Comparison of ENCODE assay signal across 27 cellular contexts in genomic region chr19:5910638-5910907, GRCh38. TPM values are rescaled to one million over a fixed set of nuclear protein-coding genes. Genes with fewer than 3 reads are reported as not detected.
A peak's percentile ranks its signal among the peaks of the same experiment; 100 is the strongest.
DNase-seq lines count a peak whose midpoint lies in the region; ATAC-seq and TF ChIP-seq lines count a peak whose summit lies in the region.
"Had no signal": no experiment of that assay in that cellular context is flagged by ENCODE, and none has a peak within 500 bp of the region (broad histone marks: within the 10 kb centered on the region; RNA-seq: fewer than 3 reads in every experiment).

No MANE protein-coding gene starts in this region.

- H3K4me3 ChIP-seq in RWPE2 (ENCODE audit: severe bottlenecking) (no peak overlapping the region), mesodermal cell (ENCODE audit: extremely low read depth, insufficient read depth, low read length, poor library complexity, severe bottlenecking) (no peak overlapping the region), left lung (no peak overlapping the region)
- H3K4me3 ChIP-seq: A549; BLaER1 treated with 17β-estradiol and CSF1 and Interleukin-3, amounts not matched to agents 10 nM and 100 nM; K562; SJSA1 had no signal

- H3K36me3 ChIP-seq in RWPE2 (ENCODE audit: low read depth), result no peaks in the 10 kb centered on the region
- H3K36me3 ChIP-seq in mesodermal cell (ENCODE audit: control insufficient read depth, insufficient read depth, low read length), result peaks cover 17% of the 10 kb centered on the region
- H3K36me3 ChIP-seq in left lung, result peaks cover 0 to 41% of the 10 kb centered on the region in 2 donors

- ATAC-seq in RWPE2 (ENCODE audit: low read depth), result no peak
- ATAC-seq in left lung, result no peak
- ATAC-seq: A549, K562, Right ventricle myocardium inferior had no signal

- no peaks in the 10 kb centered on the region for H3K27me3 ChIP-seq in RWPE2 (ENCODE audit: insufficient read depth, poor library complexity, severe bottlenecking)
- H3K27me3 ChIP-seq in left lung, result no peaks in the 10 kb centered on the region
- H3K27me3 ChIP-seq: BLaER1 treated with 17β-estradiol and CSF1 and Interleukin-3, amounts not matched to agents 10 nM and 100 nM; SJSA1 had no signal

- no peaks in the 10 kb centered on the region for H3K9me3 ChIP-seq in RWPE2 (ENCODE audit: severe bottlenecking)
- no peaks in the 10 kb centered on the region for H3K9me3 ChIP-seq in mesodermal cell (ENCODE audit: control insufficient read depth, low read length)
- H3K9me3 ChIP-seq in left lung, result no peaks in the 10 kb centered on the region
- H3K9me3 ChIP-seq: A549; BLaER1 treated with 17β-estradiol and CSF1 and Interleukin-3, amounts not matched to agents 10 nM and 100 nM; SJSA1 had no signal

- H3K4me1 ChIP-seq in RWPE2 (ENCODE audit: insufficient read depth, poor library complexity, severe bottlenecking), result peaks cover 22% of the 10 kb centered on the region
- no peaks in the 10 kb centered on the region for H3K4me1 ChIP-seq in mesodermal cell (ENCODE audit: control insufficient read depth, insufficient read depth, low read length, poor library complexity, severe bottlenecking)
- H3K4me1 ChIP-seq in left lung, result peaks cover 6 to 9% of the 10 kb centered on the region in 2 donors

- H3K27ac ChIP-seq in RWPE2 (ENCODE audit: poor library complexity, severe bottlenecking) (peak overlapping the region; percentile 45), caudate nucleus (ENCODE audit: low read depth, low read length) (peak overlapping the region; percentile 88), mesodermal cell (ENCODE audit: low read depth, low read length, severe bottlenecking) (peak overlapping the region; percentile 7), substantia nigra (ENCODE audit: low read depth, low read length, poor library complexity, severe bottlenecking) (peak overlapping the region; percentile 93), left lung (no peak overlapping the region)
- H3K27ac ChIP-seq: A549; BLaER1 treated with 17β-estradiol and CSF1 and Interleukin-3, amounts not matched to agents 10 nM and 100 nM; SJSA1 had no signal

- intact Hi-C loops in left lung (cut with DNase I), result no loop called here

- no peak for DNase-seq in RWPE2 (ENCODE audit: low spot score)
- DNase-seq in caudate nucleus (lab: John Stamatoyannopoulos, UW), result no peak
- no peak for DNase-seq in substantia nigra (lab: John Stamatoyannopoulos, UW)
- no peak for DNase-seq in NCI-H510A (lab: John Stamatoyannopoulos, UW)
- DNase-seq in left lung, result no peak
- DNase-seq in HuH-7.5 (ENCODE audit: low spot score), result no peak
- DNase-seq: AML-193; CD4-positive, alpha-beta T cell; DMS53; HCEC 1CT; Kasumi-1; NCI-H1092 treated with DMSO at 0.1 percent for 48 hours; NCI-H1436; NCI-H187; NCI-H2171; NCI-H524 had no signal

- 100% methylated on average over 1 of the region's 1 CpG; no CpG with 5 or more reads in 1 of the 2 experiments for WGBS in mesodermal cell (ENCODE audit: insufficient coverage in 2 of 2), 2 experiments

- TF ChIP-seq CTCF in RWPE2 (IDR thresholded peaks at IDR 0.05; ENCODE audit: poor library complexity, severe bottlenecking) (no peak), left lung (IDR thresholded peaks at IDR 0.05) (no peak)

RNA-seq across cellular contexts. Expression of gene CAPS, which starts 3.5 kb away (rescaled TPM):
- polyA plus RNA-seq in mesodermal cell (2013, experiment 1 of 2), result 3.2 TPM
- 3.2 TPM for polyA plus RNA-seq in mesodermal cell (2013, experiment 2 of 2)
- 10 to 100 TPM in 1 of 2 donors, 1 to 10 TPM in 1; 8.8 to 40.9 TPM for total RNA-seq in left lung

RNA-seq across cellular contexts. Expression of gene VMAC, which starts 5.9 kb away (rescaled TPM):
- polyA plus RNA-seq in mesodermal cell (2013, experiment 1 of 2), result 3.7 TPM
- 2.8 TPM for polyA plus RNA-seq in mesodermal cell (2013, experiment 2 of 2)
- total RNA-seq in left lung, result 1 to 10 TPM; 5.0 to 6.6 TPM

RNA-seq across cellular contexts. Expression of gene NDUFA11, which starts 7.0 kb away (rescaled TPM):
- polyA plus RNA-seq in mesodermal cell (2013, experiment 1 of 2), result 235 TPM
- 196 TPM for polyA plus RNA-seq in mesodermal cell (2013, experiment 2 of 2)
- 100 to 1,000 TPM; 163 to 190 TPM for total RNA-seq in left lung

RNA-seq across cellular contexts. Expression of gene FUT5, which starts 40.2 kb away (rescaled TPM):
- polyA plus RNA-seq in mesodermal cell (2013, experiment 1 of 2), result not detected
- not detected for polyA plus RNA-seq in mesodermal cell (2013, experiment 2 of 2)
- not detected for total RNA-seq in left lung
- total RNA-seq: Daoy, G401, H1, HT-29, K562, M059J, Right ventricle myocardium inferior, SJSA1 had no signal
- polyA plus RNA-seq: H1, K562 had no signal

RNA-seq across cellular contexts. Expression of gene FUT3, which starts 59.3 kb away (rescaled TPM):
- polyA plus RNA-seq in mesodermal cell (2013, experiment 1 of 2), result not detected
- not detected for polyA plus RNA-seq in mesodermal cell (2013, experiment 2 of 2)
- 10 to 100 TPM; 25.2 to 31.4 TPM for total RNA-seq in left lung
- total RNA-seq: Daoy, G401, M059J, Right ventricle myocardium inferior, SJSA1 had no signal
- polyA plus RNA-seq: K562 had no signal

Comparison
In these comparisons a context has a peak if more than half of its experiments do, and no peak if none do; other contexts are left out.
1. H3K27ac ChIP-seq: peak in RWPE2 (single experiment), caudate nucleus (single experiment), mesodermal cell (single experiment) and substantia nigra (single experiment); none in left lung (0 of 2).